Comparison of ENCODE assay signal across 31 cellular contexts in the genomic region with DNA sequence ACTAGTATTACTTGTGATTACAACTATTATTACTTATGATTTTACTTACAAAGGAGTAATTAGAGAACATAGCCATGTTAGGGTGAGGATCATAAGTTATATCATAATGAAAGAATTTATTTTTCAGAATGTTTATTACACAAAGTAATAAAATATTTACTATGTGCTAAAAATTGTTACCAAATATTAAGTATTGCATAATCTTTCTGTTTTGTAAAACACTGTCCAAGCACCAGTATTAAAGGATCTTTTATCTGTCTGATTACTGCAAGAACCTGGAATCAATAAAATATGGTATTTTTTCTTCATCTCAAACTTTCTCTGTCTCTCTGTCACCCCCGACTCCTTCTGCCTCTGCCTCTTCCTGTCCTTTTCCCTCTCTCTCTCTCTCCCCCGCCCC.
"Had no signal": no experiment of that assay in that cellular context is flagged by ENCODE, and none has a peak within 500 bp of the region (broad histone marks: within the 10 kb centered on the region; RNA-seq: fewer than 3 reads in every experiment).

No MANE protein-coding gene starts in this region.

- H3K4me3 ChIP-seq: ascending aorta, breast epithelium, cardiac muscle cell, colonic mucosa, gastrocnemius medialis, heart left ventricle, hepatocyte had no signal

- H3K27ac ChIP-seq: ascending aorta, colonic mucosa, gastrocnemius medialis, heart left ventricle, hepatocyte, WERI-Rb-1 had no signal

- H3K4me2 ChIP-seq: hepatocyte had no signal

- H3K27me3 ChIP-seq: ascending aorta, breast epithelium, cardiac muscle cell, colonic mucosa, gastrocnemius medialis, heart left ventricle, hepatocyte had no signal

- H3K79me2 ChIP-seq: hepatocyte had no signal

- H2AFZ ChIP-seq: hepatocyte had no signal

- H3K9me3 ChIP-seq: ascending aorta, breast epithelium, colonic mucosa, gastrocnemius medialis, heart left ventricle had no signal

- H3K36me3 ChIP-seq: breast epithelium, cardiac muscle cell, colonic mucosa, gastrocnemius medialis, heart left ventricle, WERI-Rb-1 had no signal

- H3K4me1 ChIP-seq: ascending aorta, breast epithelium, colonic mucosa, gastrocnemius medialis had no signal

- DNase-seq: activated B cell treated with CpG ODN at 0.5 μM for 24 hours; activated CD4-positive, alpha-beta memory T cell treated with anti-CD3 and anti-CD28 coated beads for 36 hours; activated CD4-positive, alpha-beta T cell treated with anti-CD3 and anti-CD28 coated beads for 48 hours; activated CD8-positive, alpha-beta memory T cell treated with anti-CD3 and anti-CD28 coated beads, Interleukin-2, amount 50 U/mL, for 48 hours; activated CD8-positive, alpha-beta T cell treated with anti-CD3 and anti-CD28 coated beads, Interleukin-2, amount 10 ng/mL, durations not matched to agents 7 days and 5 days; activated gamma-delta T cell; activated naive CD4-positive, alpha-beta T cell; activated naive CD4-positive, alpha-beta T cell treated with anti-CD3 and anti-CD28 coated beads, Interleukin-2, amount 10 ng/mL, durations not matched to agents 7 days and 5 days; activated naive CD8-positive, alpha-beta T cell treated with anti-CD3 and anti-CD28 coated beads, Interleukin-2, amount 10 ng/mL, durations not matched to agents 7 days and 5 days; activated T-cell treated with anti-CD3 and anti-CD28 coated beads for 4 hours; activated T-cell treated with anti-CD3 and anti-CD28 coated beads, Interleukin-2, amount 50 U/mL, for 24 hours; activated T-cell treated with anti-CD3 and anti-CD28 coated beads, Interleukin-2, amount 50 U/mL, for 72 hours; central memory CD4-positive, alpha-beta T cell; cerebellar nuclear complex; colonic mucosa; effector CD8-positive, alpha-beta T cell; foreskin fibroblast; gastrocnemius medialis; glutamatergic neuron; heart left ventricle; T-helper 1 cell; T-helper 17 cell; T1000; WERI-Rb-1 had no signal

- ATAC-seq: activated CD4-positive, CD25-positive, alpha-beta regulatory T cell treated with anti-CD3 and anti-CD28 coated beads, Interleukin-2, amount 50 U/mL, for 24 hours; activated CD8-positive, alpha-beta T cell treated with anti-CD3 and anti-CD28 coated beads, Interleukin-2, amount 10 ng/mL, durations not matched to agents 7 days and 5 days; activated naive CD4-positive, alpha-beta T cell treated with anti-CD3 and anti-CD28 coated beads, Interleukin-2, amount 50 U/mL, for 72 hours; activated T-cell treated with anti-CD3 and anti-CD28 coated beads, Interleukin-2, amount 50 U/mL, for 72 hours; esophagus mucosa; gastrocnemius medialis; T-helper 17 cell had no signal
